20 cellular contexts compared by ENCODE assay signal in the genomic region with DNA sequence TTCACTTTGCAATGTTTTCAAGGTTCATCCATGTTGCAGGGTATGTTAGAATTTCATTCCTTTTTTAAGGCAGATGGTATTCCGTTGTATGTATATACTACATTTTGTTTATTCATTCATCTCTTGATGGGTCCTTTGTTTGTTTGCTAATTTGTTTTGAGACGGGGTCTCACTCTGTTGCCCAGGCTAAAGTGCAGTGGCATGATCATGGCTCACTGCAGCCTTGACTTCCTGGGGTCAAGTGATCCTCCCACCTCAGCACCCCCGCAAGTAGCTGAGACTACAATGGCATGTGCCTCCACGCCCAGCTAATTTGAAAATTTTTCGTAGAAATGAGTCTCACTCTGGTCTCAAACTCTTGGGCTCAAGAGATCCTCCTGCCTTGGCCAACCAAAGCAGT.
"Had no signal": no experiment of that assay in that cellular context is flagged by ENCODE, and none has a peak within 500 bp of the region (broad histone marks: within the 10 kb centered on the region; RNA-seq: fewer than 3 reads in every experiment).

No MANE protein-coding gene starts in this region.

- H3K9me3 ChIP-seq: gastrocnemius medialis, heart left ventricle, left lung, vagina had no signal

- DNase-seq: activated CD4-positive, alpha-beta T cell treated with anti-CD3 and anti-CD28 coated beads, Interleukin-2, amount 10 ng/mL, durations not matched to agents 24 days and 14 days; activated CD8-positive, alpha-beta T cell treated with anti-CD3 and anti-CD28 coated beads for 36 hours; activated naive CD4-positive, alpha-beta T cell treated with anti-CD3 and anti-CD28 coated beads, Interleukin-2, amount 10 ng/mL, durations not matched to agents 7 days and 5 days; activated T-cell treated with anti-CD3 and anti-CD28 coated beads, Interleukin-2, amount 50 U/mL, for 1 hour; aorta; central memory CD4-positive, alpha-beta T cell; cortex of kidney; effector CD4-positive, alpha-beta T cell; gastrocnemius medialis; heart left ventricle; left lung; stimulated activated naive CD8-positive, alpha-beta T cell treated with anti-CD3 and anti-CD28 coated beads, Interleukin-15, amount 100 ng/mL, for 72 hours; T-helper 9 cell; trophoblast cell had no signal

- H3K27ac Mint-ChIP-seq: activated CD4-positive, alpha-beta T cell treated with anti-CD3 and anti-CD28 coated beads, Interleukin-2, amount 10 ng/mL, durations not matched to agents 24 days and 14 days; activated CD8-positive, alpha-beta T cell treated with anti-CD3 and anti-CD28 coated beads for 36 hours; activated naive CD4-positive, alpha-beta T cell treated with anti-CD3 and anti-CD28 coated beads, Interleukin-2, amount 10 ng/mL, durations not matched to agents 7 days and 5 days; activated T-helper 2 cell treated with anti-CD3 and anti-CD28 coated beads, Interferon-gamma antibody, Interleukin-2, Interleukin-4, amounts not matched to agents 10 μg/mL and 5 μg/mL and 100 μg/mL, durations not matched to agents 14 hours and 24 hours and 36 hours; progenitor cell of endocrine pancreas; stimulated activated naive CD8-positive, alpha-beta T cell treated with anti-CD3 and anti-CD28 coated beads, Interleukin-15, amount 100 ng/mL, for 72 hours had no signal

- H3K9me3 Mint-ChIP-seq: activated CD4-positive, alpha-beta T cell treated with anti-CD3 and anti-CD28 coated beads, Interleukin-2, amount 10 ng/mL, durations not matched to agents 24 days and 14 days; activated CD8-positive, alpha-beta T cell treated with anti-CD3 and anti-CD28 coated beads for 36 hours; activated naive CD4-positive, alpha-beta T cell treated with anti-CD3 and anti-CD28 coated beads, Interleukin-2, amount 10 ng/mL, durations not matched to agents 7 days and 5 days; activated T-helper 2 cell treated with anti-CD3 and anti-CD28 coated beads, Interferon-gamma antibody, Interleukin-2, Interleukin-4, amounts not matched to agents 10 μg/mL and 5 μg/mL and 100 μg/mL, durations not matched to agents 14 hours and 24 hours and 36 hours; neural crest cell; stimulated activated naive CD8-positive, alpha-beta T cell treated with anti-CD3 and anti-CD28 coated beads, Interleukin-15, amount 100 ng/mL, for 72 hours had no signal

- H3K4me3 ChIP-seq: gastrocnemius medialis, heart left ventricle, left lung, skin epidermis, vagina had no signal

- H3K36me3 ChIP-seq: gastrocnemius medialis, heart left ventricle, left lung, vagina had no signal

- H3K27ac ChIP-seq: brain microvascular endothelial cell, gastrocnemius medialis, heart left ventricle, left lung, vagina had no signal

- H3K27me3 Mint-ChIP-seq: activated CD4-positive, alpha-beta T cell treated with anti-CD3 and anti-CD28 coated beads, Interleukin-2, amount 10 ng/mL, durations not matched to agents 24 days and 14 days; activated CD8-positive, alpha-beta T cell treated with anti-CD3 and anti-CD28 coated beads for 36 hours; activated naive CD4-positive, alpha-beta T cell treated with anti-CD3 and anti-CD28 coated beads, Interleukin-2, amount 10 ng/mL, durations not matched to agents 7 days and 5 days; progenitor cell of endocrine pancreas; stimulated activated naive CD8-positive, alpha-beta T cell treated with anti-CD3 and anti-CD28 coated beads, Interleukin-15, amount 100 ng/mL, for 72 hours had no signal

- ATAC-seq: activated CD8-positive, alpha-beta T cell treated with anti-CD3 and anti-CD28 coated beads for 36 hours; gastrocnemius medialis; heart left ventricle; stimulated activated naive CD8-positive, alpha-beta T cell treated with anti-CD3 and anti-CD28 coated beads, Interleukin-15, amount 100 ng/mL, for 72 hours had no signal

- H3K4me3 Mint-ChIP-seq: activated CD4-positive, alpha-beta T cell treated with anti-CD3 and anti-CD28 coated beads, Interleukin-2, amount 10 ng/mL, durations not matched to agents 24 days and 14 days; activated CD8-positive, alpha-beta T cell treated with anti-CD3 and anti-CD28 coated beads for 36 hours; activated naive CD4-positive, alpha-beta T cell treated with anti-CD3 and anti-CD28 coated beads, Interleukin-2, amount 10 ng/mL, durations not matched to agents 7 days and 5 days; stimulated activated naive CD8-positive, alpha-beta T cell treated with anti-CD3 and anti-CD28 coated beads, Interleukin-15, amount 100 ng/mL, for 72 hours had no signal
